ENCODE assay signal across 11 cellular contexts in genomic region chr6:117089604-117090003, GRCh38.
"Had no signal": no experiment of that assay in that cellular context is flagged by ENCODE, and none has a peak within 500 bp of the region (broad histone marks: within the 10 kb centered on the region; RNA-seq: fewer than 3 reads in every experiment).

No MANE protein-coding gene starts in this region.

- H3K36me3 ChIP-seq: HAP-1 had no signal

- ATAC-seq: GM23338, HCT116 had no signal

- H3K4me1 ChIP-seq: HAP-1 had no signal

- H3K9me3 ChIP-seq: HAP-1 had no signal

- H3K4me3 ChIP-seq: GM23248, GM23338, HAP-1 had no signal

- H3K27ac ChIP-seq: GM23248 had no signal

- FAIRE-seq: H1, H54 had no signal

- DNase-seq: GM23248, GOT3, H7, H9, HCEC 1CT, HFFc6 had no signal
